In the genomic region with DNA sequence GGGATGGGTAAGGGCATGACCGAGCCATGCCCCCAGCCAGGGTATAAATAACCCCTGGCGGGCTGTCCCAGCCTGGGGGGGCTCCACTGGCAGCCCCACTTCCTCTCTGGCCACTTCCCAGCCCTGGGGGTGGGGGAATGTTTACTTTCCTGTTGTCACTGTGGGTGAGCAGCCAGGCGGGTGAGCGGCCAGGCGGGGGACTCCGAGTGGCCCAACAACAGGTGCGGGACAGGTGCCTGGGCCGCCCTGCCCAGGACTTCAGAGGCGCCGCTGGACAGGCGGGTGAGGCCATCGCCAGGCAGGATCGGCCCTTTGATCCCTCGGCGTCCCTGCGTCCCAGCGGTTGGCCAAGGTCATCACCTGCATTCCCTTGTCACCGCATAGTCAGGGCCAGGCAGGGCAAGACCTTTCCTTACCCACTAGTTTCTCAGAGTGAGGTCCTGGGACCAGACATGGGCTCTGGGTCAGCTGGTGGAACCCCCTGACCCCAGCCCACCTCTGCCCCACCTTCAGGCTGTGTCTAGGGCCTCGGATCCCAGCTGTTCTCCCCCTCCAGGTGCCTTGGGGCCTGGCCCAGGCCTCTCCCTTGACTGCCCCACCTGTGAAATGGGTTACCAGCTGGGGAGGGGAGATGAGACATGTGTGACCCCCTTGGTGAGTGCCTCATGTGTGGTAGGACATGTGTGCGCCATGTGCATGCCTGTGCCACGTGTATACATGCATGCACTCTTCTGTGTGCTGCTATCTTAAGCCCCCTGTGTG, we compare ENCODE assay signal across 1 cellular context.
A peak's percentile ranks its signal among the peaks of the same experiment; 100 is the strongest.
TF ChIP-seq lines count a peak whose summit lies in the region.

No MANE protein-coding gene starts in this region.

TF ChIP-seq in HepG2, 621 proteins besides CTCF, POLR2A, EP300 and RAD21 (continued from another document and continues in another):
- TF ChIP-seq ZNF232 (CRISPR knock-in tag; IDR thresholded peaks at IDR 0.05; ENCODE audit: borderline replicate concordance) (peak; percentile 78; the same call in 1 of the 2 replicates), CENPX (CRISPR knock-in tag; IDR thresholded peaks at IDR 0.05) (no peak), NR3C1 (CRISPR knock-in tag; IDR thresholded peaks at IDR 0.05) (no peak), RXRA (CRISPR knock-in tag; IDR thresholded peaks at IDR 0.05) (peak; percentile 100), HNF4A (CRISPR knock-in tag; IDR thresholded peaks at IDR 0.05) (peak; percentile 96), ZSCAN20 (CRISPR knock-in tag; IDR thresholded peaks at IDR 0.05; ENCODE audit: borderline replicate concordance) (no peak), KLF6 (CRISPR knock-in tag; IDR thresholded peaks at IDR 0.05) (peak; percentile 65; the same call in 1 of the 2 replicates), ZNF143 (CRISPR knock-in tag; IDR thresholded peaks at IDR 0.05) (peak; percentile 56; the same call in 1 of the 2 replicates), SIN3A (IDR thresholded peaks at IDR 0.05; ENCODE audit: borderline replicate concordance, low read depth, low read length) (no peak; the same call in 1 of the 2 replicates), POLR2AphosphoS2 (IDR thresholded peaks at IDR 0.05; ENCODE audit: low read depth, low read length) (no peak), CCAR2 (optimal IDR thresholded peaks at IDR 0.05; ENCODE audit: low read depth, low read length) (peak; percentile 31), ARNT (IDR thresholded peaks at IDR 0.05) (no peak), DPF2 (CRISPR knock-in tag; IDR thresholded peaks at IDR 0.05; ENCODE audit: borderline replicate concordance, low read depth) (peak; percentile 95), CAMTA2 (CRISPR knock-in tag; IDR thresholded peaks at IDR 0.05; ENCODE audit: borderline replicate concordance) (no peak), TEAD3 (CRISPR knock-in tag; optimal IDR thresholded peaks at IDR 0.05; ENCODE audit: borderline replicate concordance) (peak; percentile 99), MBNL3 (CRISPR knock-in tag; conservative IDR thresholded peaks at IDR 0.05) (no peak), ZNF552 (CRISPR knock-in tag; IDR thresholded peaks at IDR 0.05; ENCODE audit: borderline replicate concordance) (peak; percentile 91; the same call in 1 of the 2 replicates), MTA1 (CRISPR knock-in tag; IDR thresholded peaks at IDR 0.05; ENCODE audit: borderline replicate concordance) (peak; percentile 99), ZNF317 (CRISPR knock-in tag; IDR thresholded peaks at IDR 0.05) (peak; percentile 84), ZFP36L2 (CRISPR knock-in tag; IDR thresholded peaks at IDR 0.05) (0 out of 2 replicates have a peak, but pooled peaks have one; percentile 47), ZNF543 (CRISPR knock-in tag; IDR thresholded peaks at IDR 0.05) (peak; percentile 84; the same call in 1 of the 2 replicates), ZNF776 (CRISPR knock-in tag; IDR thresholded peaks at IDR 0.05) (no peak), GTF2F1 (IDR thresholded peaks at IDR 0.05; ENCODE audit: low read length) (no peak), ZNF335 (CRISPR knock-in tag; IDR thresholded peaks at IDR 0.05) (peak; percentile 67; the same call in 1 of the 2 replicates), HMG20A (CRISPR knock-in tag; IDR thresholded peaks at IDR 0.05; ENCODE audit: borderline replicate concordance) (peak; percentile 99), PHF21A (CRISPR knock-in tag; IDR thresholded peaks at IDR 0.05) (peak; percentile 100), TAF1 (CRISPR knock-in tag; IDR thresholded peaks at IDR 0.05) (peak; percentile 52; the same call in 1 of the 2 replicates), CCDC6 (CRISPR knock-in tag; IDR thresholded peaks at IDR 0.05) (peak; percentile 94)
- TF ChIP-seq, protein P1, sequence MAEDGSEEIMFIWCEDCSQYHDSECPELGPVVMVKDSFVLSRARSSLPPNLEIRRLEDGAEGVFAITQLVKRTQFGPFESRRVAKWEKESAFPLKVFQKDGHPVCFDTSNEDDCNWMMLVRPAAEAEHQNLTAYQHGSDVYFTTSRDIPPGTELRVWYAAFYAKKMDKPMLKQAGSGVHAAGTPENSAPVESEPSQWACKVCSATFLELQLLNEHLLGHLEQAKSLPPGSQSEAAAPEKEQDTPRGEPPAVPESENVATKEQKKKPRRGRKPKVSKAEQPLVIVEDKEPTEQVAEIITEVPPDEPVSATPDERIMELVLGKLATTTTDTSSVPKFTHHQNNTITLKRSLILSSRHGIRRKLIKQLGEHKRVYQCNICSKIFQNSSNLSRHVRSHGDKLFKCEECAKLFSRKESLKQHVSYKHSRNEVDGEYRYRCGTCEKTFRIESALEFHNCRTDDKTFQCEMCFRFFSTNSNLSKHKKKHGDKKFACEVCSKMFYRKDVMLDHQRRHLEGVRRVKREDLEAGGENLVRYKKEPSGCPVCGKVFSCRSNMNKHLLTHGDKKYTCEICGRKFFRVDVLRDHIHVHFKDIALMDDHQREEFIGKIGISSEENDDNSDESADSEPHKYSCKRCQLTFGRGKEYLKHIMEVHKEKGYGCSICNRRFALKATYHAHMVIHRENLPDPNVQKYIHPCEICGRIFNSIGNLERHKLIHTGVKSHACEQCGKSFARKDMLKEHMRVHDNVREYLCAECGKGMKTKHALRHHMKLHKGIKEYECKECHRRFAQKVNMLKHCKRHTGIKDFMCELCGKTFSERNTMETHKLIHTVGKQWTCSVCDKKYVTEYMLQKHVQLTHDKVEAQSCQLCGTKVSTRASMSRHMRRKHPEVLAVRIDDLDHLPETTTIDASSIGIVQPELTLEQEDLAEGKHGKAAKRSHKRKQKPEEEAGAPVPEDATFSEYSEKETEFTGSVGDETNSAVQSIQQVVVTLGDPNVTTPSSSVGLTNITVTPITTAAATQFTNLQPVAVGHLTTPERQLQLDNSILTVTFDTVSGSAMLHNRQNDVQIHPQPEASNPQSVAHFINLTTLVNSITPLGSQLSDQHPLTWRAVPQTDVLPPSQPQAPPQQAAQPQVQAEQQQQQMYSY (CRISPR knock-in tag; IDR thresholded peaks at IDR 0.05), result no peak
- TF ChIP-seq, protein P2, sequence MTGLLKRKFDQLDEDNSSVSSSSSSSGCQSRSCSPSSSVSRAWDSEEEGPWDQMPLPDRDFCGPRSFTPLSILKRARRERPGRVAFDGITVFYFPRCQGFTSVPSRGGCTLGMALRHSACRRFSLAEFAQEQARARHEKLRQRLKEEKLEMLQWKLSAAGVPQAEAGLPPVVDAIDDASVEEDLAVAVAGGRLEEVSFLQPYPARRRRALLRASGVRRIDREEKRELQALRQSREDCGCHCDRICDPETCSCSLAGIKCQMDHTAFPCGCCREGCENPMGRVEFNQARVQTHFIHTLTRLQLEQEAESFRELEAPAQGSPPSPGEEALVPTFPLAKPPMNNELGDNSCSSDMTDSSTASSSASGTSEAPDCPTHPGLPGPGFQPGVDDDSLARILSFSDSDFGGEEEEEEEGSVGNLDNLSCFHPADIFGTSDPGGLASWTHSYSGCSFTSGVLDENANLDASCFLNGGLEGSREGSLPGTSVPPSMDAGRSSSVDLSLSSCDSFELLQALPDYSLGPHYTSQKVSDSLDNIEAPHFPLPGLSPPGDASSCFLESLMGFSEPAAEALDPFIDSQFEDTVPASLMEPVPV (CRISPR knock-in tag; IDR thresholded peaks at IDR 0.05), result peak; percentile 96
- TF ChIP-seq, protein P3, sequence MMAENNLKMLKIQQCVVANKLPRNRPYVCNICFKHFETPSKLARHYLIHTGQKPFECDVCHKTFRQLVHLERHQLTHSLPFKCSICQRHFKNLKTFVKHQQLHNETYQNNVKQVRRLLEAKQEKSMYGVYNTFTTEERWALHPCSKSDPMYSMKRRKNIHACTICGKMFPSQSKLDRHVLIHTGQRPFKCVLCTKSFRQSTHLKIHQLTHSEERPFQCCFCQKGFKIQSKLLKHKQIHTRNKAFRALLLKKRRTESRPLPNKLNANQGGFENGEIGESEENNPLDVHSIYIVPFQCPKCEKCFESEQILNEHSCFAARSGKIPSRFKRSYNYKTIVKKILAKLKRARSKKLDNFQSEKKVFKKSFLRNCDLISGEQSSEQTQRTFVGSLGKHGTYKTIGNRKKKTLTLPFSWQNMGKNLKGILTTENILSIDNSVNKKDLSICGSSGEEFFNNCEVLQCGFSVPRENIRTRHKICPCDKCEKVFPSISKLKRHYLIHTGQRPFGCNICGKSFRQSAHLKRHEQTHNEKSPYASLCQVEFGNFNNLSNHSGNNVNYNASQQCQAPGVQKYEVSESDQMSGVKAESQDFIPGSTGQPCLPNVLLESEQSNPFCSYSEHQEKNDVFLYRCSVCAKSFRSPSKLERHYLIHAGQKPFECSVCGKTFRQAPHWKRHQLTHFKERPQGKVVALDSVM (CRISPR knock-in tag; IDR thresholded peaks at IDR 0.05), result peak; percentile 61; the same call in 1 of the 2 replicates
- TF ChIP-seq, protein P4, sequence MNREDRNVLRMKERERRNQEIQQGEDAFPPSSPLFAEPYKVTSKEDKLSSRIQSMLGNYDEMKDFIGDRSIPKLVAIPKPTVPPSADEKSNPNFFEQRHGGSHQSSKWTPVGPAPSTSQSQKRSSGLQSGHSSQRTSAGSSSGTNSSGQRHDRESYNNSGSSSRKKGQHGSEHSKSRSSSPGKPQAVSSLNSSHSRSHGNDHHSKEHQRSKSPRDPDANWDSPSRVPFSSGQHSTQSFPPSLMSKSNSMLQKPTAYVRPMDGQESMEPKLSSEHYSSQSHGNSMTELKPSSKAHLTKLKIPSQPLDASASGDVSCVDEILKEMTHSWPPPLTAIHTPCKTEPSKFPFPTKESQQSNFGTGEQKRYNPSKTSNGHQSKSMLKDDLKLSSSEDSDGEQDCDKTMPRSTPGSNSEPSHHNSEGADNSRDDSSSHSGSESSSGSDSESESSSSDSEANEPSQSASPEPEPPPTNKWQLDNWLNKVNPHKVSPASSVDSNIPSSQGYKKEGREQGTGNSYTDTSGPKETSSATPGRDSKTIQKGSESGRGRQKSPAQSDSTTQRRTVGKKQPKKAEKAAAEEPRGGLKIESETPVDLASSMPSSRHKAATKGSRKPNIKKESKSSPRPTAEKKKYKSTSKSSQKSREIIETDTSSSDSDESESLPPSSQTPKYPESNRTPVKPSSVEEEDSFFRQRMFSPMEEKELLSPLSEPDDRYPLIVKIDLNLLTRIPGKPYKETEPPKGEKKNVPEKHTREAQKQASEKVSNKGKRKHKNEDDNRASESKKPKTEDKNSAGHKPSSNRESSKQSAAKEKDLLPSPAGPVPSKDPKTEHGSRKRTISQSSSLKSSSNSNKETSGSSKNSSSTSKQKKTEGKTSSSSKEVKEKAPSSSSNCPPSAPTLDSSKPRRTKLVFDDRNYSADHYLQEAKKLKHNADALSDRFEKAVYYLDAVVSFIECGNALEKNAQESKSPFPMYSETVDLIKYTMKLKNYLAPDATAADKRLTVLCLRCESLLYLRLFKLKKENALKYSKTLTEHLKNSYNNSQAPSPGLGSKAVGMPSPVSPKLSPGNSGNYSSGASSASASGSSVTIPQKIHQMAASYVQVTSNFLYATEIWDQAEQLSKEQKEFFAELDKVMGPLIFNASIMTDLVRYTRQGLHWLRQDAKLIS (CRISPR knock-in tag; IDR thresholded peaks at IDR 0.05), result 0 out of 2 replicates have a peak, but pooled peaks have one; percentile 66
- TF ChIP-seq, protein P5, sequence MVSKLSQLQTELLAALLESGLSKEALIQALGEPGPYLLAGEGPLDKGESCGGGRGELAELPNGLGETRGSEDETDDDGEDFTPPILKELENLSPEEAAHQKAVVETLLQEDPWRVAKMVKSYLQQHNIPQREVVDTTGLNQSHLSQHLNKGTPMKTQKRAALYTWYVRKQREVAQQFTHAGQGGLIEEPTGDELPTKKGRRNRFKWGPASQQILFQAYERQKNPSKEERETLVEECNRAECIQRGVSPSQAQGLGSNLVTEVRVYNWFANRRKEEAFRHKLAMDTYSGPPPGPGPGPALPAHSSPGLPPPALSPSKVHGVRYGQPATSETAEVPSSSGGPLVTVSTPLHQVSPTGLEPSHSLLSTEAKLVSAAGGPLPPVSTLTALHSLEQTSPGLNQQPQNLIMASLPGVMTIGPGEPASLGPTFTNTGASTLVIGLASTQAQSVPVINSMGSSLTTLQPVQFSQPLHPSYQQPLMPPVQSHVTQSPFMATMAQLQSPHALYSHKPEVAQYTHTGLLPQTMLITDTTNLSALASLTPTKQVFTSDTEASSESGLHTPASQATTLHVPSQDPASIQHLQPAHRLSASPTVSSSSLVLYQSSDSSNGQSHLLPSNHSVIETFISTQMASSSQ (IDR thresholded peaks at IDR 0.05; ENCODE audit: low read depth), result peak; percentile 70
- TF ChIP-seq, protein P5 (CRISPR knock-in tag; IDR thresholded peaks at IDR 0.05; ENCODE audit: borderline replicate concordance), result peak; percentile 96
- TF ChIP-seq, protein P6, sequence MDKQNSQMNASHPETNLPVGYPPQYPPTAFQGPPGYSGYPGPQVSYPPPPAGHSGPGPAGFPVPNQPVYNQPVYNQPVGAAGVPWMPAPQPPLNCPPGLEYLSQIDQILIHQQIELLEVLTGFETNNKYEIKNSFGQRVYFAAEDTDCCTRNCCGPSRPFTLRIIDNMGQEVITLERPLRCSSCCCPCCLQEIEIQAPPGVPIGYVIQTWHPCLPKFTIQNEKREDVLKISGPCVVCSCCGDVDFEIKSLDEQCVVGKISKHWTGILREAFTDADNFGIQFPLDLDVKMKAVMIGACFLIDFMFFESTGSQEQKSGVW (CRISPR knock-in tag; IDR thresholded peaks at IDR 0.05; ENCODE audit: borderline replicate concordance), result no peak
- TF ChIP-seq, protein P7, sequence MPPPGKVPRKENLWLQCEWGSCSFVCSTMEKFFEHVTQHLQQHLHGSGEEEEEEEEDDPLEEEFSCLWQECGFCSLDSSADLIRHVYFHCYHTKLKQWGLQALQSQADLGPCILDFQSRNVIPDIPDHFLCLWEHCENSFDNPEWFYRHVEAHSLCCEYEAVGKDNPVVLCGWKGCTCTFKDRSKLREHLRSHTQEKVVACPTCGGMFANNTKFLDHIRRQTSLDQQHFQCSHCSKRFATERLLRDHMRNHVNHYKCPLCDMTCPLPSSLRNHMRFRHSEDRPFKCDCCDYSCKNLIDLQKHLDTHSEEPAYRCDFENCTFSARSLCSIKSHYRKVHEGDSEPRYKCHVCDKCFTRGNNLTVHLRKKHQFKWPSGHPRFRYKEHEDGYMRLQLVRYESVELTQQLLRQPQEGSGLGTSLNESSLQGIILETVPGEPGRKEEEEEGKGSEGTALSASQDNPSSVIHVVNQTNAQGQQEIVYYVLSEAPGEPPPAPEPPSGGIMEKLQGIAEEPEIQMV (CRISPR knock-in tag; IDR thresholded peaks at IDR 0.05; ENCODE audit: low read depth), result peak; percentile 52; the same call in 1 of the 2 replicates
